ENCODE assay signal across 19 cellular contexts in the genomic region with DNA sequence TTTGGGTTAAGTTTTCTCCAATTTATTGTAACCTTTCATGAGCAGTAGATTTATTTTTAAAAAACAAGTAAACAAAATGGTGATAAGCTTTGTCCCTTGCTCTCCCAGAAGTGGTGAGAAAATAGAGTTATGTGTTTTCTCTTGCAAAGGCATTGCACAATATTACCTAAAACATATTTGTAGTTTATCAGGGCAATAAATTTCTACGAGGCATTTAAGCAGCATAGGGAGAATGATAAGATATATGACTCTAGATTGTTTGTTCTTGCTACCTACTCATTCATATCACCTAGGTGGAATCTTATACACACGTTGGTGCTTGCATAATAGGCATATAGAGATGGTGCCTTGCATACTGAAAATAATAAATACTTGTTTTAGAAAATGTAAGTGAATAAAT.
DNase-seq lines count a peak whose midpoint lies in the region; ATAC-seq, FAIRE-seq and TF ChIP-seq lines count a peak whose summit lies in the region.
"Had no signal": no experiment of that assay in that cellular context is flagged by ENCODE, and none has a peak within 500 bp of the region (broad histone marks: within the 10 kb centered on the region; RNA-seq: fewer than 3 reads in every experiment).

No MANE protein-coding gene starts in this region.

- TF ChIP-seq RAD21 in HepG2 (CRISPR knock-in tag; IDR thresholded peaks at IDR 0.05) (no peak), SK-N-SH (IDR thresholded peaks at IDR 0.05; ENCODE audit: low read length) (no peak)

- TF ChIP-seq POLR2A in HepG2 (IDR thresholded peaks at IDR 0.05; ENCODE audit: insufficient read depth in 1 of 2, low read depth in 2 of 2, low read length in 2 of 2) (no peak), right lobe of liver (IDR thresholded peaks at IDR 0.05) (no peak)

- H3K4me1 ChIP-seq in HepG2 (ENCODE audit: insufficient read depth, low read length): peaks cover under 1% of the 10 kb centered on the region; the same call in 1 of the 2 replicates
- H3K4me1 ChIP-seq in right lobe of liver: peaks cover 0 to 5% (median 0%) of the 10 kb centered on the region in 4 donors
- H3K4me1 ChIP-seq in mucosa of descending colon (ENCODE audit: low read depth): no peaks in the 10 kb centered on the region
- no peaks in the 10 kb centered on the region for H3K4me1 ChIP-seq in SK-N-SH (ENCODE audit: control insufficient read depth in 1 of 2, insufficient read depth in 2 of 2, low read depth in 1 of 2, low read length in 1 of 2)
- H3K4me1 ChIP-seq: BLaER1 had no signal

- TF ChIP-seq CTCF in HepG2 (CRISPR knock-in tag; IDR thresholded peaks at IDR 0.05) (no peak), right lobe of liver (IDR thresholded peaks at IDR 0.05) (no peak), bronchial epithelial cell (IDR thresholded peaks at IDR 0.05; ENCODE audit: insufficient read depth, low read length, severe bottlenecking) (no peak), mucosa of descending colon (IDR thresholded peaks at IDR 0.05) (no peak), SK-N-SH (IDR thresholded peaks at IDR 0.05) (no peak)

- H3K9ac ChIP-seq in HepG2 (ENCODE audit: insufficient read depth, low read depth, low read length): no peak overlapping the region
- no peak overlapping the region for H3K9ac ChIP-seq in SK-N-SH
- H3K9ac ChIP-seq: BLaER1 had no signal

- no peak for ATAC-seq in HepG2
- no peak for ATAC-seq in right lobe of liver
- ATAC-seq in mucosa of descending colon: peak; percentile 68

- H3K27me3 ChIP-seq in HepG2 (ENCODE audit: control insufficient read depth in 1 of 2, insufficient read depth in 2 of 2, low read length in 2 of 2): peaks cover 0 to 4% of the 10 kb centered on the region in 2 experiments; a peak in 1 of 5 replicates
- no peaks in the 10 kb centered on the region for H3K27me3 ChIP-seq in right lobe of liver
- H3K27me3 ChIP-seq in bronchial epithelial cell (ENCODE audit: control insufficient read depth, insufficient read depth, low read length): no peaks in the 10 kb centered on the region
- H3K27me3 ChIP-seq in SK-N-SH (ENCODE audit: insufficient read depth): 0 out of 2 replicates have a peak, but pooled peaks cover 9% of the 10 kb centered on the region
- H3K27me3 ChIP-seq: BLaER1 had no signal

- H3K4me2 ChIP-seq in HepG2 (ENCODE audit: low read depth, low read length) (no peak overlapping the region), SK-N-SH (no peak overlapping the region)
- H3K4me2 ChIP-seq: BLaER1 had no signal

- POLR2A ChIA-PET in HepG2 (lab: Yijun Ruan, JAX) (no interaction called here), SK-N-SH (lab: Yijun Ruan, JAX) (no interaction called here)

- H3K9me3 ChIP-seq in HepG2 (ENCODE audit: low read length): no peaks in the 10 kb centered on the region
- no peaks in the 10 kb centered on the region for H3K9me3 ChIP-seq in right lobe of liver
- H3K9me3 ChIP-seq in mucosa of descending colon: no peaks in the 10 kb centered on the region
- no peaks in the 10 kb centered on the region for H3K9me3 ChIP-seq in SK-N-SH
- H3K9me3 ChIP-seq: BLaER1 had no signal

- H3K36me3 ChIP-seq in HepG2 (replicated peaks in 1 of 2; ENCODE audit: control insufficient read depth in 1 of 2, insufficient read depth in 2 of 2, low read length in 2 of 2) (no peaks in the 10 kb centered on the region), right lobe of liver (no peaks in the 10 kb centered on the region), bronchial epithelial cell (ENCODE audit: control insufficient read depth, insufficient read depth, low read length) (no peaks in the 10 kb centered on the region), mucosa of descending colon (ENCODE audit: low read depth) (no peaks in the 10 kb centered on the region), SK-N-SH (replicated peaks in 1 of 2; ENCODE audit: control insufficient read depth in 1 of 2, insufficient read depth in 2 of 2, low read length in 1 of 2) (no peaks in the 10 kb centered on the region)
- H3K36me3 ChIP-seq: BLaER1 had no signal

- no peak for DNase-seq in HepG2 (ENCODE audit: low spot score)
- no peak for DNase-seq in right lobe of liver
- peak; percentile 22 for DNase-seq in bronchial epithelial cell (ENCODE audit: low read depth)
- DNase-seq in mucosa of descending colon: no peak
- no peak for DNase-seq in posterior vena cava (ENCODE audit: low spot score)
- no peak for DNase-seq in iPS-NIHi11 (ENCODE audit: low spot score)
- DNase-seq in SK-N-DZ (ENCODE audit: low spot score): no peak
- DNase-seq in SK-N-SH: no peak
- DNase-seq: AML-193; CD8-positive, alpha-beta memory T cell; DMS53; GF-D8; GOT3; HCEC 1CT; HFFc6 had no signal

- in situ Hi-C loops in HepG2 (cut with HindIII; ENCODE audit: extremely low pct_ligation_motif_present, low pct_unique_long_range_greater_than_20kb): no loop called here

- BruUV-seq in HepG2 (replicated peaks; lab: Mats Ljungman, UMichigan): no TSS peak

- TF ChIP-seq EP300 in HepG2 (IDR thresholded peaks at IDR 0.05; ENCODE audit: low read depth in 2 of 2, low read length in 2 of 2) (no peak), HepG2 (CRISPR knock-in tag; IDR thresholded peaks at IDR 0.05; ENCODE audit: borderline replicate concordance) (no peak), SK-N-SH (IDR thresholded peaks at IDR 0.05; ENCODE audit: borderline replicate concordance in 1 of 2, low read depth in 1 of 2, low read length in 1 of 2) (no peak)

- FAIRE-seq in HepG2 (lab: Jason Lieb, UNC) (no peak), bronchial epithelial cell (lab: Jason Lieb, UNC) (no peak)
- FAIRE-seq: GM19239 had no signal

- no peak overlapping the region for H2AFZ ChIP-seq in HepG2 (ENCODE audit: low read length)
- H2AFZ ChIP-seq in SK-N-SH (ENCODE audit: low read depth): no peak overlapping the region

- H3F3A ChIP-seq in SK-N-SH (replicated peaks; ENCODE audit: insufficient read depth): no peaks in the 10 kb centered on the region

- H3K79me2 ChIP-seq in HepG2 (ENCODE audit: insufficient read depth, low read length): no peaks in the 10 kb centered on the region
- no peaks in the 10 kb centered on the region for H3K79me2 ChIP-seq in SK-N-SH (ENCODE audit: insufficient read depth)

- H3K4me3 ChIP-seq in HepG2 (replicated peaks in 1 of 3; ENCODE audit: insufficient read depth in 1 of 3, low read depth in 2 of 3, low read length in 3 of 3) (no peak overlapping the region), right lobe of liver (no peak overlapping the region), bronchial epithelial cell (ENCODE audit: low read depth, low read length) (no peak overlapping the region), mucosa of descending colon (no peak overlapping the region), SK-N-SH (ENCODE audit: low read depth in 2 of 2, low read length in 1 of 2) (no peak overlapping the region)
- H3K4me3 ChIP-seq: BLaER1 had no signal

- H3K9me2 ChIP-seq in SK-N-SH: no peaks in the 10 kb centered on the region

- CTCF ChIA-PET in HepG2 (lab: Yijun Ruan, JAX; ENCODE audit: low intra/inter-chr PET ratio, low total read pairs) (no interaction called here), SK-N-SH (lab: Yijun Ruan, JAX) (interaction anchor here (0.6 to 1.2 kb wide), 2 partner anchors 54 to 230 kb away, joined by 3 to 4 read pairs; no protein-coding TSS in a partner anchor)

- intact Hi-C loops in HepG2 (cut with micrococcal nuclease; ENCODE audit: unreplicated experiment) (no loop called here), right lobe of liver (cut with DNase I) (no loop called here), mucosa of descending colon (cut with DNase I, micrococcal nuclease) (no loop called here), posterior vena cava (cut with DNase I) (no loop called here)

- no peak overlapping the region for H3K27ac ChIP-seq in HepG2 (ENCODE audit: extremely low read length, insufficient read depth, low read length)
- H3K27ac ChIP-seq in right lobe of liver: no peak overlapping the region
- H3K27ac ChIP-seq in SK-N-SH (ENCODE audit: low read depth in 2 of 2, low read length in 1 of 2): no peak overlapping the region
- H3K27ac ChIP-seq: 22Rv1, BLaER1, HL-60 had no signal

- H4K20me1 ChIP-seq in HepG2 (ENCODE audit: insufficient read depth, low read length) (no peaks in the 10 kb centered on the region), SK-N-SH (ENCODE audit: insufficient read depth) (no peaks in the 10 kb centered on the region)
- H4K20me1 ChIP-seq: BLaER1 had no signal

- WGBS in HepG2 (ENCODE audit: low lambda C conversion rate): 2% methylated on average over 2 of the region's 2 CpGs
- WGBS in right lobe of liver (ENCODE audit: insufficient coverage, low coverage, low lambda C conversion rate, missing lambda C conversion rate): 16% methylated on average over 2 of the region's 2 CpGs
- 17% methylated on average over 2 of the region's 2 CpGs for WGBS in SK-N-SH (ENCODE audit: low lambda C conversion rate)

TF ChIP-seq in HepG2, 621 proteins besides CTCF, POLR2A, EP300 and RAD21:
- TF ChIP-seq MED1 (CRISPR knock-in tag; IDR thresholded peaks at IDR 0.05) (no peak), CEBPB (IDR thresholded peaks at IDR 0.05; ENCODE audit: borderline replicate concordance, low read depth, low read length) (peak; percentile 66; the same call in 1 of the 2 replicates)

TF ChIP-seq in SK-N-SH, 30 proteins besides CTCF, POLR2A, EP300 and RAD21 (continues in another document):
- TF ChIP-seq, protein P1, sequence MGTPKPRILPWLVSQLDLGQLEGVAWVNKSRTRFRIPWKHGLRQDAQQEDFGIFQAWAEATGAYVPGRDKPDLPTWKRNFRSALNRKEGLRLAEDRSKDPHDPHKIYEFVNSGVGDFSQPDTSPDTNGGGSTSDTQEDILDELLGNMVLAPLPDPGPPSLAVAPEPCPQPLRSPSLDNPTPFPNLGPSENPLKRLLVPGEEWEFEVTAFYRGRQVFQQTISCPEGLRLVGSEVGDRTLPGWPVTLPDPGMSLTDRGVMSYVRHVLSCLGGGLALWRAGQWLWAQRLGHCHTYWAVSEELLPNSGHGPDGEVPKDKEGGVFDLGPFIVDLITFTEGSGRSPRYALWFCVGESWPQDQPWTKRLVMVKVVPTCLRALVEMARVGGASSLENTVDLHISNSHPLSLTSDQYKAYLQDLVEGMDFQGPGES (IDR thresholded peaks at IDR 0.05; ENCODE audit: low read depth, low read length): no peak
- TF ChIP-seq ELF1 (IDR thresholded peaks at IDR 0.05): no peak
- no peak for TF ChIP-seq RCOR1 (IDR thresholded peaks at IDR 0.05; ENCODE audit: low read length)
- TF ChIP-seq, protein P2, sequence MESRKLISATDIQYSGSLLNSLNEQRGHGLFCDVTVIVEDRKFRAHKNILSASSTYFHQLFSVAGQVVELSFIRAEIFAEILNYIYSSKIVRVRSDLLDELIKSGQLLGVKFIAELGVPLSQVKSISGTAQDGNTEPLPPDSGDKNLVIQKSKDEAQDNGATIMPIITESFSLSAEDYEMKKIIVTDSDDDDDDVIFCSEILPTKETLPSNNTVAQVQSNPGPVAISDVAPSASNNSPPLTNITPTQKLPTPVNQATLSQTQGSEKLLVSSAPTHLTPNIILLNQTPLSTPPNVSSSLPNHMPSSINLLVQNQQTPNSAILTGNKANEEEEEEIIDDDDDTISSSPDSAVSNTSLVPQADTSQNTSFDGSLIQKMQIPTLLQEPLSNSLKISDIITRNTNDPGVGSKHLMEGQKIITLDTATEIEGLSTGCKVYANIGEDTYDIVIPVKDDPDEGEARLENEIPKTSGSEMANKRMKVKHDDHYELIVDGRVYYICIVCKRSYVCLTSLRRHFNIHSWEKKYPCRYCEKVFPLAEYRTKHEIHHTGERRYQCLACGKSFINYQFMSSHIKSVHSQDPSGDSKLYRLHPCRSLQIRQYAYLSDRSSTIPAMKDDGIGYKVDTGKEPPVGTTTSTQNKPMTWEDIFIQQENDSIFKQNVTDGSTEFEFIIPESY (IDR thresholded peaks at IDR 0.05; ENCODE audit: borderline replicate concordance, low read depth): no peak
